In the genomic region with DNA sequence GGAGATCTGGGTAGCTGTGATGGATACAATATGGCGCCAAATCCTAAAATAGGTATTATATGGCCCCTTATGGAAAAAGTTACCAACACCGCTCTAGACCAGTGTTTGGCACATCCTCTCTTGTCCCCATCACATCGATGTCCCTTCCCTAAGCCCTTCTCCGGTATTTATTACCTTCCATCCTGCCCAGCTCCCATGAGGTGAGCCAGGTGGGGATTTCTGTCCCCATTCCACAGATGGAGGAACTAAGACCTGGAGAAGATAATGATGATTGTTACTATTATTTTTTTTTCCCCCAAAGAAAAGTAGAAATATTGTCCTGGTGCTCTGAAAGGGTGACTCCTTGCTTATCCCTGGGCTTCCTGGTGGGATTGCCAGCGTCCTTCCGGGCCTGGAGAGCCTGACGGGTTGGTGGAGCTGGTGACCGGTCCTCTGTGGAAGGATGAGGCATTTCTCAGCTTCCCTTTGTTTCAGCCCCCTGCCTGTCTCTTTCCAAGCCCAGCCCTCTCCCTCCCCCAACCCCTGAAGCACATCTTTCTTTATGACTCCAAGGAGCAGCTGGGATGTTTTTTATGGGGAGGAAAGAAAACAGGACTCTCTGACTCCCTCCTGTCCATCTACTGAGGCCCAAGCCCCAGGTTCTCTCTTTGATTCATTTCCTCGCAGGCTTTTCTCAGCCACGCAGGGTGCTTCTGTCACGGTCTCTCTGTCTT, we compare ENCODE assay signal across 16 cellular contexts.
DNase-seq lines count a peak whose midpoint lies in the region; ATAC-seq and TF ChIP-seq lines count a peak whose summit lies in the region.
"Had no signal": no experiment of that assay in that cellular context is flagged by ENCODE, and none has a peak within 500 bp of the region (broad histone marks: within the 10 kb centered on the region; RNA-seq: fewer than 3 reads in every experiment).

No MANE protein-coding gene starts in this region.

- H3K36me3 ChIP-seq in neural progenitor cell = no peaks in the 10 kb centered on the region

- no peak overlapping the region for H3K4me3 Mint-ChIP-seq in activated naive CD4-positive, alpha-beta T cell treated with anti-CD3 and anti-CD28 coated beads, Interleukin-2, amount 50 U/mL, for 24 hours
- no peak overlapping the region for H3K4me3 Mint-ChIP-seq in activated naive CD4-positive, alpha-beta T cell treated with anti-CD3 and anti-CD28 coated beads, Interleukin-2, amount 10 ng/mL, durations not matched to agents 7 days and 5 days
- H3K4me3 Mint-ChIP-seq in neural progenitor cell = peak overlapping the region; percentile 58
- H3K4me3 Mint-ChIP-seq in effector memory CD8-positive, alpha-beta T cell = no peak overlapping the region
- H3K4me3 Mint-ChIP-seq: CD8-positive, alpha-beta memory T cell; IgD-negative memory B cell had no signal

- H3K4me2 ChIP-seq in neural progenitor cell = peak overlapping the region; percentile 14

- no peaks in the 10 kb centered on the region for H3K27me3 Mint-ChIP-seq in activated naive CD4-positive, alpha-beta T cell treated with anti-CD3 and anti-CD28 coated beads, Interleukin-2, amount 50 U/mL, for 24 hours
- H3K27me3 Mint-ChIP-seq in activated naive CD4-positive, alpha-beta T cell treated with anti-CD3 and anti-CD28 coated beads, Interleukin-2, amount 10 ng/mL, durations not matched to agents 7 days and 5 days = no peaks in the 10 kb centered on the region
- H3K27me3 Mint-ChIP-seq in neural progenitor cell (ENCODE audit: insufficient read depth, low read depth) = peaks cover 2% of the 10 kb centered on the region
- H3K27me3 Mint-ChIP-seq in effector memory CD8-positive, alpha-beta T cell = no peaks in the 10 kb centered on the region
- H3K27me3 Mint-ChIP-seq: CD8-positive, alpha-beta memory T cell had no signal

- no peaks in the 10 kb centered on the region for H3K9me3 ChIP-seq in neural progenitor cell (ENCODE audit: low read depth)

- H3K4me1 Mint-ChIP-seq in activated naive CD4-positive, alpha-beta T cell treated with anti-CD3 and anti-CD28 coated beads, Interleukin-2, amount 50 U/mL, for 24 hours = no peaks in the 10 kb centered on the region
- no peaks in the 10 kb centered on the region for H3K4me1 Mint-ChIP-seq in activated naive CD4-positive, alpha-beta T cell treated with anti-CD3 and anti-CD28 coated beads, Interleukin-2, amount 10 ng/mL, durations not matched to agents 7 days and 5 days
- H3K4me1 Mint-ChIP-seq in neural progenitor cell = peaks cover 87% of the 10 kb centered on the region
- peaks cover 9 to 20% of the 10 kb centered on the region in 2 donors for H3K4me1 Mint-ChIP-seq in effector memory CD8-positive, alpha-beta T cell (ENCODE audit: low read depth in 2 of 2)

- H3F3A ChIP-seq in neural progenitor cell (ENCODE audit: low read depth) = peaks cover 17% of the 10 kb centered on the region

- CTCF ChIA-PET in activated naive CD4-positive, alpha-beta T cell treated with anti-CD3 and anti-CD28 coated beads, Interleukin-2, amount 10 ng/mL, durations not matched to agents 7 days and 5 days (lab: Charles Lee) = interaction anchor here (0.9 to 1.2 kb wide), 2 partner anchors 9 to 26 kb away, joined by 3 read pairs; no protein-coding TSS in a partner anchor
- CTCF ChIA-PET in GM10248 (lab: Yijun Ruan, JAX) = interaction anchor here (1.0 to 1.8 kb wide), 3 partner anchors 8 to 220 kb away, joined by 3 to 9 read pairs (median 5); no protein-coding TSS in a partner anchor

- H3K4me1 ChIP-seq in neural progenitor cell = peaks cover 59% of the 10 kb centered on the region

- H3K36me3 Mint-ChIP-seq in activated naive CD4-positive, alpha-beta T cell treated with anti-CD3 and anti-CD28 coated beads, Interleukin-2, amount 50 U/mL, for 24 hours = peaks cover 1% of the 10 kb centered on the region
- H3K36me3 Mint-ChIP-seq in activated naive CD4-positive, alpha-beta T cell treated with anti-CD3 and anti-CD28 coated beads, Interleukin-2, amount 10 ng/mL, durations not matched to agents 7 days and 5 days = no peaks in the 10 kb centered on the region
- peaks cover 2% of the 10 kb centered on the region for H3K36me3 Mint-ChIP-seq in neural progenitor cell
- no peaks in the 10 kb centered on the region for H3K36me3 Mint-ChIP-seq in effector memory CD8-positive, alpha-beta T cell (ENCODE audit: insufficient read depth)
- H3K36me3 Mint-ChIP-seq: CD8-positive, alpha-beta memory T cell; IgD-negative memory B cell had no signal

- no peak overlapping the region for H3K9ac ChIP-seq in neural progenitor cell

- POLR2A ChIA-PET in GM10248 (lab: Yijun Ruan, JAX) = interaction anchor here (0.8 kb wide), 1 partner anchor 13 kb away, joined by 3 read pairs; no protein-coding TSS in a partner anchor

- no peak overlapping the region for H3K27ac ChIP-seq in neural progenitor cell
- H3K27ac ChIP-seq: 22Rv1 had no signal

- peaks cover 6% of the 10 kb centered on the region for H3K27me3 ChIP-seq in neural progenitor cell

- H2AFZ ChIP-seq in neural progenitor cell (replicated peaks) = no peak overlapping the region

- no peak for DNase-seq in activated naive CD4-positive, alpha-beta T cell treated with anti-CD3 and anti-CD28 coated beads, Interleukin-2, amount 10 ng/mL, durations not matched to agents 7 days and 5 days
- DNase-seq in iPS-NIHi7 (ENCODE audit: extremely low spot score) (peak; percentile 37), neural progenitor cell (ENCODE audit: low spot score) (no peak), GM10248 (ENCODE audit: extremely low spot score) (no peak), RKO (ENCODE audit: low spot score) (no peak)
- DNase-seq in effector memory CD8-positive, alpha-beta T cell = no peak
- DNase-seq: CD8-positive, alpha-beta memory T cell; NCI-H1930; NCI-H2171; NCI-H446 treated with DMSO at 0.1 percent for 48 hours; NCI-H82 had no signal

- ATAC-seq in GM19463 (IDR thresholded peaks at IDR 0.05; ENCODE audit: unreplicated experiment) = no peak
- ATAC-seq in effector memory CD8-positive, alpha-beta T cell (replicated peaks) = no peak
- ATAC-seq: HCT116 had no signal

- H4K20me1 ChIP-seq in neural progenitor cell (ENCODE audit: low read depth) = peaks cover 32% of the 10 kb centered on the region

- TF ChIP-seq CTCF in neural progenitor cell (IDR thresholded peaks at IDR 0.05) (no peak), GM10248 (IDR thresholded peaks at IDR 0.05; ENCODE audit: control extremely low read depth, extremely low read depth, low read depth, missing control alignments) (no peak)

- peak overlapping the region; percentile 77 for H3K27ac Mint-ChIP-seq in activated naive CD4-positive, alpha-beta T cell treated with anti-CD3 and anti-CD28 coated beads, Interleukin-2, amount 50 U/mL, for 24 hours
- H3K27ac Mint-ChIP-seq in activated naive CD4-positive, alpha-beta T cell treated with anti-CD3 and anti-CD28 coated beads, Interleukin-2, amount 10 ng/mL, durations not matched to agents 7 days and 5 days = no peak overlapping the region
- peak overlapping the region; percentile 90 for H3K27ac Mint-ChIP-seq in neural progenitor cell
- H3K27ac Mint-ChIP-seq in effector memory CD8-positive, alpha-beta T cell = no peak overlapping the region
- H3K27ac Mint-ChIP-seq: IgD-negative memory B cell had no signal

- H3K79me2 ChIP-seq in neural progenitor cell (ENCODE audit: low read depth) = no peaks in the 10 kb centered on the region

- no peak overlapping the region for H3K4me3 ChIP-seq in neural progenitor cell

- H3K9me3 Mint-ChIP-seq in activated naive CD4-positive, alpha-beta T cell treated with anti-CD3 and anti-CD28 coated beads, Interleukin-2, amount 50 U/mL, for 24 hours = no peaks in the 10 kb centered on the region
- no peaks in the 10 kb centered on the region for H3K9me3 Mint-ChIP-seq in activated naive CD4-positive, alpha-beta T cell treated with anti-CD3 and anti-CD28 coated beads, Interleukin-2, amount 10 ng/mL, durations not matched to agents 7 days and 5 days
- H3K9me3 Mint-ChIP-seq in neural progenitor cell = no peaks in the 10 kb centered on the region
- H3K9me3 Mint-ChIP-seq in effector memory CD8-positive, alpha-beta T cell = no peaks in the 10 kb centered on the region
- H3K9me3 Mint-ChIP-seq: CD8-positive, alpha-beta memory T cell; IgD-negative memory B cell had no signal

Comparison
In these comparisons a context has a peak if more than half of its experiments do, and no peak if none do; other contexts are left out.
1. H3K27ac Mint-ChIP-seq: peak in activated naive CD4-positive, alpha-beta T cell treated with anti-CD3 and anti-CD28 coated beads, Interleukin-2, amount 50 U/mL, for 24 hours (single experiment) and neural progenitor cell (single experiment); none in activated naive CD4-positive, alpha-beta T cell treated with anti-CD3 and anti-CD28 coated beads, Interleukin-2, amount 10 ng/mL, durations not matched to agents 7 days and 5 days (single experiment) and effector memory CD8-positive, alpha-beta T cell (0 of 2).